ENCODE assay signal across 2 cellular contexts in the genomic region with DNA sequence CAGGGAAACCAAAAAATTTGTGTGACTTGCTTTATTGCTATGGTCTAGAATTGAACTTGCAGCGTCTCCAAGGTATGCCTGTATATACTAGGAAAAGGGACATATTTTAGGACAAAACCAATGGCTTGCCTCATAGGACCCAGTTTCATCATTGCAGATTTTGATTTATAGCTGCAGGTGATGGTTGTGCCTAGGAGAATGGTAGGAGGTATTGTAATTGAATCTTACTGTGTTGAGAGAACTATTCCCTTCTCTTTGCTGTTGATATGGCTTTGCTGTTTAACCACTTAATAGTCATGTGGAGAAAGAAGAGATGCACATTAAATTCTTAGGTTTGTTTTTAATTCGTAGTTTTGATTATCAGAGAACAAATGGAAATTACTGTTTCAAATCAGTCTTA.
TF ChIP-seq lines count a peak whose summit lies in the region.

No MANE protein-coding gene starts in this region.

TF ChIP-seq in HEK293, 187 proteins besides CTCF, POLR2A, EP300 and RAD21:
- peak; percentile 57 for TF ChIP-seq PRDM10 (tag by site-specific recombination; IDR thresholded peaks at IDR 0.05)
- TF ChIP-seq HOXA7 (CRISPR knock-in tag; IDR thresholded peaks at IDR 0.05; ENCODE audit: borderline replicate concordance), result no peak
TF ChIP-seq in HEK293: peak in this region for 1.

TF ChIP-seq in SK-N-SH, 30 proteins besides CTCF, POLR2A, EP300 and RAD21 (continued from another document):
- TF ChIP-seq USF1 (IDR thresholded peaks at IDR 0.05; ENCODE audit: borderline replicate concordance, low read depth), result no peak
